1 cellular context compared by ENCODE assay signal in the genomic region with DNA sequence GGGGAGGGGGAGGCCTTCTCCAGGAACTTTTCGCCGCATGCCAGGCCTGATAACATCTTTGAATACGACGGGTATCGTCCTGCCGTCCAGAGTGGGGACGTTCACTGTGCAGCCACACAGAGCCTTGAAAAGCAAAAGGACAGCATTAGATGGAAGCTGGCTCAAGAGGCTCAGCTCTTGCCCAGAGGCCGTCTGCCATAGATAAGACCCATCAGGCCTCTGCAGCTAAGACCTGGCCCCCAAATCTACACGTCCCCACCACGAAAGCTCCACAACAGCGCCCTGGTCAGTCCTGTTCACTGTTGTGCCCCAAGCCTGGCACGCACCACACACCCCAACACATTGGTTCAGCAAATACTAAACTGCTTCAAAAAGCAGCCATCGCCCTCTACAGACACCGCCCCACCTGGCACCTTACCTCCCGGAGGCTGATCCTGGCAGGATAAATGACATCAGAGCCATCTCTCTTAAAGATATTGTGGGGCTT.
TF ChIP-seq lines count a peak whose summit lies in the region.

No MANE protein-coding gene starts in this region.

TF ChIP-seq in GM12878, 131 proteins besides CTCF, POLR2A, EP300 and RAD21:
- TF ChIP-seq BACH1 (IDR thresholded peaks at IDR 0.05; ENCODE audit: borderline replicate concordance) (peak; percentile 39; the same call in 1 of the 2 replicates), ZNF274 (IDR thresholded peaks at IDR 0.05; ENCODE audit: insufficient read depth, insufficient read length) (no peak), NRF1 (conservative IDR thresholded peaks at IDR 0.05; ENCODE audit: low read depth, low read length) (no peak), NFXL1 (IDR thresholded peaks at IDR 0.05; ENCODE audit: borderline replicate concordance) (no peak), ZNF384 (IDR thresholded peaks at IDR 0.05; ENCODE audit: borderline replicate concordance, low read depth, low read length) (no peak), PAX5 (IDR thresholded peaks at IDR 0.05; ENCODE audit: borderline replicate concordance, low read depth, low read length) (no peak), LARP7 (IDR thresholded peaks at IDR 0.05) (no peak), ZZZ3 (IDR thresholded peaks at IDR 0.05; ENCODE audit: control insufficient read depth, insufficient read length, low read depth) (no peak), SMARCA5 (IDR thresholded peaks at IDR 0.05) (no peak)
- TF ChIP-seq, protein P1, sequence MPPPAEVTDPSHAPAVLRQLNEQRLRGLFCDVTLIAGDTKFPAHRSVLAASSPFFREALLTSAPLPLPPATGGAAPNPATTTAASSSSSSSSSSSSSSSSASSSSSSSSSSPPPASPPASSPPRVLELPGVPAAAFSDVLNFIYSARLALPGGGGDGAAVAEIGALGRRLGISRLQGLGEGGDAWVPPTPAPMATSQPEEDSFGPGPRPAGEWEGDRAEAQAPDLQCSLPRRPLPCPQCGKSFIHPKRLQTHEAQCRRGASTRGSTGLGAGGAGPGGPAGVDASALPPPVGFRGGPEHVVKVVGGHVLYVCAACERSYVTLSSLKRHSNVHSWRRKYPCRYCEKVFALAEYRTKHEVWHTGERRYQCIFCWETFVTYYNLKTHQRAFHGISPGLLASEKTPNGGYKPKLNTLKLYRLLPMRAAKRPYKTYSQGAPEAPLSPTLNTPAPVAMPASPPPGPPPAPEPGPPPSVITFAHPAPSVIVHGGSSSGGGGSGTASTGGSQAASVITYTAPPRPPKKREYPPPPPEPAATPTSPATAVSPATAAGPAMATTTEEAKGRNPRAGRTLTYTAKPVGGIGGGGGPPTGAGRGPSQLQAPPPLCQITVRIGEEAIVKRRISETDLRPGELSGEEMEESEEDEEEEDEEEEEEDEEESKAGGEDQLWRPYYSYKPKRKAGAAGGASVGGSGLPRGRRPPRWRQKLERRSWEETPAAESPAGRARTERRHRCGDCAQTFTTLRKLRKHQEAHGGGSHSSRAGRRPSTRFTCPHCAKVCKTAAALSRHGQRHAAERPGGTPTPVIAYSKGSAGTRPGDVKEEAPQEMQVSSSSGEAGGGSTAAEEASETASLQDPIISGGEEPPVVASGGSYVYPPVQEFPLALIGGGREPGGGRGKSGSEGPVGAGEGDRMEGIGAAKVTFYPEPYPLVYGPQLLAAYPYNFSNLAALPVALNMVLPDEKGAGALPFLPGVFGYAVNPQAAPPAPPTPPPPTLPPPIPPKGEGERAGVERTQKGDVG (CRISPR knock-in tag; IDR thresholded peaks at IDR 0.05): peak; percentile 4; the same call in 1 of the 2 replicates
